8 cellular contexts compared by ENCODE assay signal in genomic region chr3:50450135-50450911, GRCh38. TPM values are rescaled to one million over a fixed set of nuclear protein-coding genes. Genes with fewer than 3 reads are reported as not detected.
DNase-seq lines count a peak whose midpoint lies in the region; ATAC-seq, FAIRE-seq and TF ChIP-seq lines count a peak whose summit lies in the region.

No MANE protein-coding gene starts in this region.

- 57 to 73% methylated on average over 4 to 26 of the region's 29 CpGs for WGBS in endodermal cell (ENCODE audit: insufficient coverage in 1 of 2, insufficient read length in 1 of 2), 2 experiments

- H3K9me3 Mint-ChIP-seq in endodermal cell = no peaks in the 10 kb centered on the region
- H3K9me3 Mint-ChIP-seq in stimulated activated naive CD8-positive, alpha-beta T cell treated with anti-CD3 and anti-CD28 coated beads, Interleukin-15, Interleukin-2, amounts not matched to agents 100 ng/mL and 50 ng/mL, for 24 hours = no peaks in the 10 kb centered on the region

- no peak for TF ChIP-seq POLR2A in H54 (IDR thresholded peaks at IDR 0.05; ENCODE audit: low read depth, low read length)

- TF ChIP-seq CTCF in endodermal cell (conservative IDR thresholded peaks at IDR 0.05) (no peak), neural cell (IDR thresholded peaks at IDR 0.05; ENCODE audit: poor library complexity, severe bottlenecking) (no peak)

- no peak for TF ChIP-seq EP300 in neural cell (conservative IDR thresholded peaks at IDR 0.05; ENCODE audit: poor library complexity, severe bottlenecking)

- peak overlapping the region; percentile 28 for H3K4me3 Mint-ChIP-seq in endodermal cell
- H3K4me3 Mint-ChIP-seq in stimulated activated naive CD8-positive, alpha-beta T cell treated with anti-CD3 and anti-CD28 coated beads, Interleukin-15, Interleukin-2, amounts not matched to agents 100 ng/mL and 50 ng/mL, for 24 hours = peak overlapping the region; percentile 59

- H3K27me3 Mint-ChIP-seq in endodermal cell (ENCODE audit: insufficient read depth) = no peaks in the 10 kb centered on the region
- H3K27me3 Mint-ChIP-seq in stimulated activated naive CD8-positive, alpha-beta T cell treated with anti-CD3 and anti-CD28 coated beads, Interleukin-15, Interleukin-2, amounts not matched to agents 100 ng/mL and 50 ng/mL, for 24 hours = no peaks in the 10 kb centered on the region

- no peaks in the 10 kb centered on the region for H3K36me3 Mint-ChIP-seq in endodermal cell (ENCODE audit: low read depth)
- no peaks in the 10 kb centered on the region for H3K36me3 Mint-ChIP-seq in stimulated activated naive CD8-positive, alpha-beta T cell treated with anti-CD3 and anti-CD28 coated beads, Interleukin-15, Interleukin-2, amounts not matched to agents 100 ng/mL and 50 ng/mL, for 24 hours (ENCODE audit: low read depth)

- no peaks in the 10 kb centered on the region for H4K20me1 ChIP-seq in neural cell (ENCODE audit: insufficient read depth)

- peak overlapping the region; percentile 80 for H3K27ac Mint-ChIP-seq in endodermal cell
- peak overlapping the region; percentile 76 for H3K27ac Mint-ChIP-seq in stimulated activated naive CD8-positive, alpha-beta T cell treated with anti-CD3 and anti-CD28 coated beads, Interleukin-15, Interleukin-2, amounts not matched to agents 100 ng/mL and 50 ng/mL, for 24 hours

- no peaks in the 10 kb centered on the region for H3K27me3 ChIP-seq in endodermal cell (ENCODE audit: control insufficient read depth, insufficient read depth, low read length, poor library complexity, severe bottlenecking)
- H3K27me3 ChIP-seq in neural cell (ENCODE audit: insufficient read depth, low read depth, low read length) = no peaks in the 10 kb centered on the region

- H3K4me3 ChIP-seq in endodermal cell (ENCODE audit: low read length) (no peak overlapping the region), neural cell (ENCODE audit: low read length) (no peak overlapping the region)

- no peak for FAIRE-seq in H54 (lab: Jason Lieb, UNC)

- H3K79me2 ChIP-seq in neural cell (replicated peaks; ENCODE audit: insufficient read depth, low read length) = no peaks in the 10 kb centered on the region

- H3K4me1 ChIP-seq in endodermal cell (ENCODE audit: control insufficient read depth, insufficient read depth, low read length) = peaks cover 10% of the 10 kb centered on the region

- H3K4me1 Mint-ChIP-seq in endodermal cell = peaks cover 47% of the 10 kb centered on the region
- H3K4me1 Mint-ChIP-seq in stimulated activated naive CD8-positive, alpha-beta T cell treated with anti-CD3 and anti-CD28 coated beads, Interleukin-15, Interleukin-2, amounts not matched to agents 100 ng/mL and 50 ng/mL, for 24 hours (ENCODE audit: low read depth) = peaks cover 27% of the 10 kb centered on the region

- H3K27ac ChIP-seq in endodermal cell (ENCODE audit: low read depth, low read length) = peak overlapping the region; percentile 47
- no peak overlapping the region for H3K27ac ChIP-seq in neural cell (ENCODE audit: low read length)

- no peaks in the 10 kb centered on the region for H3K9me3 ChIP-seq in endodermal cell (ENCODE audit: control insufficient read depth, low read length)
- no peaks in the 10 kb centered on the region for H3K9me3 ChIP-seq in neural cell (ENCODE audit: low read length)

- no peak overlapping the region for H2AFZ ChIP-seq in neural cell (ENCODE audit: low read depth, low read length)

- no peak overlapping the region for H3K4me2 ChIP-seq in neural cell (ENCODE audit: low read length)

- DNase-seq in G401 (ENCODE audit: low spot score) = peak; percentile 40
- DNase-seq in activated CD8-positive, alpha-beta memory T cell treated with anti-CD3 and anti-CD28 coated beads for 4 hours (ENCODE audit: low read depth in 2 of 2) = peak; percentile 37 to 58
- peak; percentile 74 for DNase-seq in endodermal cell
- DNase-seq in H54 (ENCODE audit: insufficient read length, low spot score) = no peak

- H3K36me3 ChIP-seq in endodermal cell (ENCODE audit: control insufficient read depth, insufficient read depth, low read length) = no peaks in the 10 kb centered on the region
- H3K36me3 ChIP-seq in neural cell (ENCODE audit: insufficient read depth, low read length) = no peaks in the 10 kb centered on the region

- no peaks in the 10 kb centered on the region for H3F3A ChIP-seq in neural cell (ENCODE audit: insufficient read depth, low read length, poor library complexity, severe bottlenecking)

- no peak for TF ChIP-seq RAD21 in neural cell (conservative IDR thresholded peaks at IDR 0.05)

- ATAC-seq in HG03108 (IDR thresholded peaks at IDR 0.05; ENCODE audit: unreplicated experiment) (no peak), HG03025 (IDR thresholded peaks at IDR 0.05; ENCODE audit: low FRiP score, unreplicated experiment) (no peak)

- in situ Hi-C loops in G401 (cut with HindIII; ENCODE audit: low sequenced_read_pairs) = no loop called here

- no peak overlapping the region for H3K9ac ChIP-seq in endodermal cell (ENCODE audit: extremely low read depth, low read length, poor library complexity, severe bottlenecking)
- H3K9ac ChIP-seq in neural cell (ENCODE audit: low read length) = peak overlapping the region; percentile 20

- H3K9me2 ChIP-seq in neural cell (ENCODE audit: insufficient read depth, low read length) = no peaks in the 10 kb centered on the region

TF ChIP-seq in neural cell, 6 proteins besides CTCF, POLR2A, EP300 and RAD21:
- no peak for TF ChIP-seq SMC3 (conservative IDR thresholded peaks at IDR 0.05; ENCODE audit: poor library complexity)
- TF ChIP-seq, protein P1, sequence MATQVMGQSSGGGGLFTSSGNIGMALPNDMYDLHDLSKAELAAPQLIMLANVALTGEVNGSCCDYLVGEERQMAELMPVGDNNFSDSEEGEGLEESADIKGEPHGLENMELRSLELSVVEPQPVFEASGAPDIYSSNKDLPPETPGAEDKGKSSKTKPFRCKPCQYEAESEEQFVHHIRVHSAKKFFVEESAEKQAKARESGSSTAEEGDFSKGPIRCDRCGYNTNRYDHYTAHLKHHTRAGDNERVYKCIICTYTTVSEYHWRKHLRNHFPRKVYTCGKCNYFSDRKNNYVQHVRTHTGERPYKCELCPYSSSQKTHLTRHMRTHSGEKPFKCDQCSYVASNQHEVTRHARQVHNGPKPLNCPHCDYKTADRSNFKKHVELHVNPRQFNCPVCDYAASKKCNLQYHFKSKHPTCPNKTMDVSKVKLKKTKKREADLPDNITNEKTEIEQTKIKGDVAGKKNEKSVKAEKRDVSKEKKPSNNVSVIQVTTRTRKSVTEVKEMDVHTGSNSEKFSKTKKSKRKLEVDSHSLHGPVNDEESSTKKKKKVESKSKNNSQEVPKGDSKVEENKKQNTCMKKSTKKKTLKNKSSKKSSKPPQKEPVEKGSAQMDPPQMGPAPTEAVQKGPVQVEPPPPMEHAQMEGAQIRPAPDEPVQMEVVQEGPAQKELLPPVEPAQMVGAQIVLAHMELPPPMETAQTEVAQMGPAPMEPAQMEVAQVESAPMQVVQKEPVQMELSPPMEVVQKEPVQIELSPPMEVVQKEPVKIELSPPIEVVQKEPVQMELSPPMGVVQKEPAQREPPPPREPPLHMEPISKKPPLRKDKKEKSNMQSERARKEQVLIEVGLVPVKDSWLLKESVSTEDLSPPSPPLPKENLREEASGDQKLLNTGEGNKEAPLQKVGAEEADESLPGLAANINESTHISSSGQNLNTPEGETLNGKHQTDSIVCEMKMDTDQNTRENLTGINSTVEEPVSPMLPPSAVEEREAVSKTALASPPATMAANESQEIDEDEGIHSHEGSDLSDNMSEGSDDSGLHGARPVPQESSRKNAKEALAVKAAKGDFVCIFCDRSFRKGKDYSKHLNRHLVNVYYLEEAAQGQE (IDR thresholded peaks at IDR 0.05; ENCODE audit: borderline replicate concordance) = no peak
- no peak for TF ChIP-seq TAF1 (IDR thresholded peaks at IDR 0.05; ENCODE audit: low read depth)
- no peak for TF ChIP-seq EZH2 (IDR thresholded peaks at IDR 0.05; ENCODE audit: borderline replicate concordance, insufficient read depth, low read length, poor library complexity, severe bottlenecking)
- no peak for TF ChIP-seq POLR2AphosphoS5 (IDR thresholded peaks at IDR 0.05)
- TF ChIP-seq MXI1 (conservative IDR thresholded peaks at IDR 0.05; ENCODE audit: poor library complexity, severe bottlenecking) = no peak

RNA-seq across cellular contexts. Expression of gene CACNA2D2, which starts 53.1 kb away (rescaled TPM):
- 1.9 and 2.0 TPM in 2 replicates for total RNA-seq in G401 (2014; rRNA removed; shearing (Covaris generic))
- 10 to 100 TPM; 17.6 to 20.7 TPM for total RNA-seq in endodermal cell
- 16.2 TPM for polyA plus RNA-seq in endodermal cell (2013, experiment 1 of 2)
- 12.9 TPM for polyA plus RNA-seq in endodermal cell (2013, experiment 2 of 2)
- 7.8 and 11.4 TPM in 2 replicates for polyA plus RNA-seq in neural cell
- 17.5 and 21.0 TPM in 2 replicates for polyA minus RNA-seq in neural cell
